1 cellular context compared by ENCODE assay signal in genomic region chr18:79678665-79679551, GRCh38.
A peak's percentile ranks its signal among the peaks of the same experiment; 100 is the strongest.
TF ChIP-seq lines count a peak whose summit lies in the region.

No MANE protein-coding gene starts in this region.

TF ChIP-seq in GM12878, 131 proteins besides CTCF, POLR2A, EP300 and RAD21 (continued from another document):
- no peak for TF ChIP-seq CUX1 (IDR thresholded peaks at IDR 0.05; ENCODE audit: insufficient replicate concordance, low read depth, low read length)
- TF ChIP-seq TCF3 (IDR thresholded peaks at IDR 0.05; ENCODE audit: borderline replicate concordance, insufficient read depth, low read depth, low read length), result peak; percentile 84
- no peak for TF ChIP-seq IKZF1 (conservative IDR thresholded peaks at IDR 0.05)
- TF ChIP-seq EGR1 (IDR thresholded peaks at IDR 0.05; ENCODE audit: borderline replicate concordance in 1 of 2, low read depth in 2 of 2, low read length in 2 of 2), result peak in 1 of 2 experiments; percentile 48; a peak in 2 of 3 replicates
- peak; percentile 44; the same call in 1 of the 2 replicates for TF ChIP-seq TCF12 (IDR thresholded peaks at IDR 0.05; ENCODE audit: low read depth, low read length)
- TF ChIP-seq GATAD2B (conservative IDR thresholded peaks at IDR 0.05; ENCODE audit: low read depth), result peak; percentile 88
- no peak for TF ChIP-seq FOXM1 (IDR thresholded peaks at IDR 0.05; ENCODE audit: low read depth, low read length)
- TF ChIP-seq ZSCAN29 (IDR thresholded peaks at IDR 0.05), result 0 out of 2 replicates have a peak, but pooled peaks have one; percentile 33
- no peak for TF ChIP-seq PKNOX1 (IDR thresholded peaks at IDR 0.05)
- TF ChIP-seq YY1 (IDR thresholded peaks at IDR 0.05; ENCODE audit: low read depth, low read length), result peak; percentile 92
- TF ChIP-seq CEBPZ (IDR thresholded peaks at IDR 0.05; ENCODE audit: low read depth, low read length), result no peak
- peak; percentile 69; the same call in 1 of the 2 replicates for TF ChIP-seq RB1 (IDR thresholded peaks at IDR 0.05; ENCODE audit: borderline replicate concordance)
